Comparison of ENCODE assay signal across 11 cellular contexts in genomic region chr7:150931199-150931869, GRCh38. TPM values are rescaled to one million over a fixed set of nuclear protein-coding genes. Genes with fewer than 3 reads are reported as not detected.
A peak's percentile ranks its signal among the peaks of the same experiment; 100 is the strongest.
DNase-seq lines count a peak whose midpoint lies in the region; ATAC-seq and FAIRE-seq lines count a peak whose summit lies in the region.
"Had no signal": no experiment of that assay in that cellular context is flagged by ENCODE, and none has a peak within 500 bp of the region (broad histone marks: within the 10 kb centered on the region; RNA-seq: fewer than 3 reads in every experiment).

No MANE protein-coding gene starts in this region.

- no peaks in the 10 kb centered on the region for H3K36me3 Mint-ChIP-seq in activated naive CD8-positive, alpha-beta T cell treated with anti-CD3 and anti-CD28 coated beads, Interleukin-2, amount 10 ng/mL, durations not matched to agents 7 days and 5 days

- POLR2A ChIA-PET in activated naive CD8-positive, alpha-beta T cell treated with anti-CD3 and anti-CD28 coated beads, Interleukin-2, amount 10 ng/mL, durations not matched to agents 7 days and 5 days (lab: Charles Lee): interaction anchor here (1.0 kb wide), 1 partner anchor 22 kb away, joined by 4 read pairs; no protein-coding TSS in a partner anchor

- peaks cover 5% of the 10 kb centered on the region for H3K4me1 Mint-ChIP-seq in activated naive CD8-positive, alpha-beta T cell treated with anti-CD3 and anti-CD28 coated beads, Interleukin-2, amount 10 ng/mL, durations not matched to agents 7 days and 5 days
- H3K4me1 Mint-ChIP-seq: activated T-helper 17 cell treated with anti-CD3 and anti-CD28 coated beads, Interleukin-2, amount 50 U/mL, for 72 hours had no signal

- peak; percentile 85 for ATAC-seq in activated naive CD8-positive, alpha-beta T cell treated with anti-CD3 and anti-CD28 coated beads, Interleukin-2, amount 10 ng/mL, durations not matched to agents 7 days and 5 days (ENCODE audit: low read depth)
- ATAC-seq: activated T-helper 17 cell treated with anti-CD3 and anti-CD28 coated beads, Interleukin-2, amount 50 U/mL, for 72 hours had no signal

- DNase-seq in activated T-cell treated with anti-CD3 and anti-CD28 coated beads for 1 hour (ENCODE audit: low read depth): peak; percentile 11
- no peak for DNase-seq in activated T-cell treated with anti-CD3 and anti-CD28 coated beads, Interleukin-2, amount 50 U/mL, for 1 hour
- DNase-seq in NCI-H524 (lab: John Stamatoyannopoulos, UW): peak; percentile 60 to 90
- DNase-seq in activated naive CD8-positive, alpha-beta T cell treated with anti-CD3 and anti-CD28 coated beads, Interleukin-2, amount 10 ng/mL, durations not matched to agents 7 days and 5 days: no peak
- peak; percentile 35 for DNase-seq in ureter (ENCODE audit: low spot score)
- DNase-seq in NCI-H526 treated with DMSO at 0.1 percent for 48 hours (lab: John Stamatoyannopoulos, UW): no peak
- DNase-seq in mesenteric fat pad (ENCODE audit: low spot score): no peak
- no peak for DNase-seq in urothelium cell line (ENCODE audit: low spot score)
- DNase-seq: foreskin melanocyte, T1000 had no signal

- peaks cover 44% of the 10 kb centered on the region for H3K27me3 Mint-ChIP-seq in activated naive CD8-positive, alpha-beta T cell treated with anti-CD3 and anti-CD28 coated beads, Interleukin-2, amount 10 ng/mL, durations not matched to agents 7 days and 5 days
- H3K27me3 Mint-ChIP-seq: activated T-helper 17 cell treated with anti-CD3 and anti-CD28 coated beads, Interleukin-2, amount 50 U/mL, for 72 hours had no signal

- no peaks in the 10 kb centered on the region for H3K9me3 Mint-ChIP-seq in activated naive CD8-positive, alpha-beta T cell treated with anti-CD3 and anti-CD28 coated beads, Interleukin-2, amount 10 ng/mL, durations not matched to agents 7 days and 5 days
- H3K9me3 Mint-ChIP-seq: activated T-helper 17 cell treated with anti-CD3 and anti-CD28 coated beads, Interleukin-2, amount 50 U/mL, for 72 hours had no signal

- no peak for FAIRE-seq in urothelium cell line (lab: Jason Lieb, UNC)

- H3K4me3 Mint-ChIP-seq in activated naive CD8-positive, alpha-beta T cell treated with anti-CD3 and anti-CD28 coated beads, Interleukin-2, amount 10 ng/mL, durations not matched to agents 7 days and 5 days: no peak overlapping the region
- H3K4me3 Mint-ChIP-seq: activated T-helper 17 cell treated with anti-CD3 and anti-CD28 coated beads, Interleukin-2, amount 50 U/mL, for 72 hours had no signal

- no peak overlapping the region for H3K27ac Mint-ChIP-seq in activated naive CD8-positive, alpha-beta T cell treated with anti-CD3 and anti-CD28 coated beads, Interleukin-2, amount 10 ng/mL, durations not matched to agents 7 days and 5 days
- H3K27ac Mint-ChIP-seq: activated T-helper 17 cell treated with anti-CD3 and anti-CD28 coated beads, Interleukin-2, amount 50 U/mL, for 72 hours had no signal

RNA-seq across cellular contexts. Expression of gene KCNH2, which starts 46.8 kb away (rescaled TPM):
- under 1 TPM; 0.50 to 0.54 TPM for total RNA-seq in activated naive CD8-positive, alpha-beta T cell treated with anti-CD3 and anti-CD28 coated beads, Interleukin-2, amount 10 ng/mL, durations not matched to agents 7 days and 5 days
- total RNA-seq in ureter (17.7 TPM), mesenteric fat pad (0.32 TPM)

RNA-seq across cellular contexts. Expression of gene NOS3, which starts 59.5 kb away (rescaled TPM):
- 10 to 100 TPM; 12.5 to 15.8 TPM for total RNA-seq in activated naive CD8-positive, alpha-beta T cell treated with anti-CD3 and anti-CD28 coated beads, Interleukin-2, amount 10 ng/mL, durations not matched to agents 7 days and 5 days
- total RNA-seq in ureter (50.7 TPM), mesenteric fat pad (57.1 TPM)

Comparison
In these comparisons a context has a peak if more than half of its experiments do, and no peak if none do; other contexts are left out.
1. DNase-seq: peak in activated T-cell treated with anti-CD3 and anti-CD28 coated beads for 1 hour (single experiment), NCI-H524 (2 of 2) and ureter (single experiment); none in activated T-cell treated with anti-CD3 and anti-CD28 coated beads, Interleukin-2, amount 50 U/mL, for 1 hour (single experiment), activated naive CD8-positive, alpha-beta T cell treated with anti-CD3 and anti-CD28 coated beads, Interleukin-2, amount 10 ng/mL, durations not matched to agents 7 days and 5 days (single experiment), NCI-H526 treated with DMSO at 0.1 percent for 48 hours (single experiment), mesenteric fat pad (single experiment) and urothelium cell line (single experiment).
2. RNA of gene KCNH2, which starts 46.8 kb away (total RNA-seq): 17.7 TPM in ureter (single experiment); 0.50 to 0.54 TPM in activated naive CD8-positive, alpha-beta T cell treated with anti-CD3 and anti-CD28 coated beads, Interleukin-2, amount 10 ng/mL, durations not matched to agents 7 days and 5 days and 0.32 TPM in mesenteric fat pad (single experiment); every median in the first group is over 10 times any median in the second.